ENCODE assay signal across 1 cellular context in genomic region chr9:111005711-111006482, GRCh38.
TF ChIP-seq lines count a peak whose summit lies in the region.

No MANE protein-coding gene starts in this region.

TF ChIP-seq in A549, 52 proteins besides CTCF, POLR2A, EP300 and RAD21 (continued from another document):
- no peak for TF ChIP-seq REST (IDR thresholded peaks at IDR 0.05)
- no peak for TF ChIP-seq JUNB (IDR thresholded peaks at IDR 0.05)
- TF ChIP-seq MAFK (IDR thresholded peaks at IDR 0.05; ENCODE audit: partially characterized antibody) = no peak
- no peak for TF ChIP-seq CHD2 (IDR thresholded peaks at IDR 0.05; ENCODE audit: low read length, partially characterized antibody)
- no peak for TF ChIP-seq KDM5A (IDR thresholded peaks at IDR 0.05)
- no peak for TF ChIP-seq ZC3H11A (IDR thresholded peaks at IDR 0.05)
- no peak for TF ChIP-seq RNF2 (IDR thresholded peaks at IDR 0.05; ENCODE audit: borderline replicate concordance, low read depth)
- TF ChIP-seq MAZ (IDR thresholded peaks at IDR 0.05; ENCODE audit: borderline replicate concordance, low read depth, low read length) = no peak
- no peak for TF ChIP-seq MYC (IDR thresholded peaks at IDR 0.05; ENCODE audit: borderline replicate concordance, low read length)
- no peak for TF ChIP-seq POLR2AphosphoS2 (conservative IDR thresholded peaks at IDR 0.05; ENCODE audit: low read length)
- TF ChIP-seq RFX5 (IDR thresholded peaks at IDR 0.05) = no peak
- TF ChIP-seq RCOR1 (IDR thresholded peaks at IDR 0.05; ENCODE audit: low read depth, low read length) = no peak
TF ChIP-seq in A549: peak in this region for 0.
